Comparison of ENCODE assay signal across 1 cellular context in genomic region chr1:179365342-179366092, GRCh38.
A peak's percentile ranks its signal among the peaks of the same experiment; 100 is the strongest.
TF ChIP-seq lines count a peak whose summit lies in the region.

A gene with protein sequence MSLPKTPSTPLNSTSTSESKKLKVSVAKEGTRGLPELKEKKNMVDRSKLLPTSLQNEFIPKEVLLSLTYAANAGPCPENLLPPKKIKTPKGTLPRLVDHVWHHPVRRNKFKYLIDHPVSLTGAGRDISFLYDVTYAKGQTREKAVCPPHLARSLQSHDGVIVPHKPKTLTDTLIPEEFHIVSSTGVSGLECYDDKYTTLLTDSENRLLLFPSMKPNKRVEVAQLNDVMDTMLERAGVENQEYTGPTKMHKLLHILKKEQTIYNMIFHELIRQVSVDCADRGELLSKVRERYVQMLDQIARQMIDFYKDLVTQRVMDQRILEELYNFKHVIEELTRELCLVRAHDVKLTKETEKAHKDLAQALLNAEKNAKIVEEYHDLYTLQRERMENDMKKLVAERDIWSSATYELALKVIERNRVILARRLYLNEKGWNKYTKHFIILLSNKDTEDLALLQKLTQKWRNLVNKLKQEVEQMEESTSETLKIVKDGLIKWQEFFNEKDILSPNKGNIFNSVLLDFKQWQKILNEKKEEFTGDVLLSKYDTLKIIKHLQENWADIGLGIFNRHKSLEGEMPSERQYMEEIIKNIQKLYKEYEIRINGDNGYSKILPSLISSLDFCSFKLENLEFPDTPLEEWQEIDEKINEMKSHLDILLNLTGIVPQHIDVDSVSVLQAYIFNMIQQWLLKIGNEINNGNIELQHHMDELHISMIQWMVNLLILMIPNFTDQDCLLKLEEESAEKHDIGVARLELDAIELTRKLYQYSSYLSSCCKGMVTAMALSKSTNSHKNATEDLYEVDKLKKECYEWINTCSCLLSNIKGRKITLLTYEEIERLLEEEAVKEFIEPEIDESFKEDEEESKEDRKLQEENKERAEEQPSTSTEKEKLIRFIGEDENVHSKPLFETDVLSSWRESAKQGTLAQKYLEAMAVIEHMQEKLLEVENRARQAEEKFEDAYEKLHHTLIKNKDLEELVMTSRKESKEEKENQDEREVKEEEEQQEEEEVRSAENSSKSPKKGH (plus strand): TSS chr1:179365971. CDS start chr1:179366510, 539 bp downstream.

TF ChIP-seq in K562, 482 proteins besides CTCF, POLR2A, EP300 and RAD21 (continued from another document and continues in another):
- 0 out of 2 replicates have a peak, but pooled peaks have one; percentile 44 for TF ChIP-seq ZNF395 (CRISPR knock-in tag; IDR thresholded peaks at IDR 0.05)
- TF ChIP-seq ATF2 (CRISPR knock-in tag; IDR thresholded peaks at IDR 0.05), result no peak
- 0 out of 2 replicates have a peak, but pooled peaks have one; percentile 40 for TF ChIP-seq ZBTB26 (CRISPR knock-in tag; IDR thresholded peaks at IDR 0.05)
- no peak for TF ChIP-seq DEAF1 (CRISPR knock-in tag; IDR thresholded peaks at IDR 0.05)
- TF ChIP-seq SREBF1 (IDR thresholded peaks at IDR 0.05; ENCODE audit: borderline replicate concordance, low read depth, low read length), result no peak
- TF ChIP-seq CEBPG (CRISPR knock-in tag; IDR thresholded peaks at IDR 0.05), result 0 out of 2 replicates have a peak, but pooled peaks have one; percentile 20
- TF ChIP-seq CEBPG (tag; conservative IDR thresholded peaks at IDR 0.05 in 1 of 2, IDR thresholded peaks at IDR 0.05 in 1 of 2), result no peak
- peak; percentile 43; the same call in 1 of the 2 replicates for TF ChIP-seq ZNF263 (CRISPR knock-in tag; IDR thresholded peaks at IDR 0.05; ENCODE audit: borderline replicate concordance)
- TF ChIP-seq ZNF830 (CRISPR knock-in tag; IDR thresholded peaks at IDR 0.05), result no peak
- no peak for TF ChIP-seq ZNF583 (CRISPR knock-in tag; IDR thresholded peaks at IDR 0.05)
- TF ChIP-seq ZNF584 (CRISPR knock-in tag; IDR thresholded peaks at IDR 0.05; ENCODE audit: low read depth), result no peak; the same call in none of the 2 replicates
- TF ChIP-seq, protein P1, sequence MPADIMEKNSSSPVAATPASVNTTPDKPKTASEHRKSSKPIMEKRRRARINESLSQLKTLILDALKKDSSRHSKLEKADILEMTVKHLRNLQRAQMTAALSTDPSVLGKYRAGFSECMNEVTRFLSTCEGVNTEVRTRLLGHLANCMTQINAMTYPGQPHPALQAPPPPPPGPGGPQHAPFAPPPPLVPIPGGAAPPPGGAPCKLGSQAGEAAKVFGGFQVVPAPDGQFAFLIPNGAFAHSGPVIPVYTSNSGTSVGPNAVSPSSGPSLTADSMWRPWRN (IDR thresholded peaks at IDR 0.05; ENCODE audit: low read depth), result no peak
- no peak for TF ChIP-seq CCAR2 (IDR thresholded peaks at IDR 0.05; ENCODE audit: low read depth, low read length)
- TF ChIP-seq BCOR (IDR thresholded peaks at IDR 0.05), result peak; percentile 79
- TF ChIP-seq KHSRP (IDR thresholded peaks at IDR 0.05), result no peak
- TF ChIP-seq ZNF239 (CRISPR knock-in tag; IDR thresholded peaks at IDR 0.05), result no peak
- TF ChIP-seq ZNF232 (CRISPR knock-in tag; IDR thresholded peaks at IDR 0.05), result no peak
- TF ChIP-seq LCOR (CRISPR knock-in tag; IDR thresholded peaks at IDR 0.05), result peak; percentile 78
- TF ChIP-seq ZSCAN29 (IDR thresholded peaks at IDR 0.05), result no peak
- peak; percentile 94 for TF ChIP-seq ZBTB2 (IDR thresholded peaks at IDR 0.05)
- TF ChIP-seq ZFP1 (CRISPR knock-in tag; IDR thresholded peaks at IDR 0.05), result no peak
- peak; percentile 49 for TF ChIP-seq SMARCA4 (IDR thresholded peaks at IDR 0.05)
- TF ChIP-seq POLR2G (IDR thresholded peaks at IDR 0.05; ENCODE audit: low read depth, low read length), result peak; percentile 76
- TF ChIP-seq ZNF785 (CRISPR knock-in tag; IDR thresholded peaks at IDR 0.05), result no peak
- TF ChIP-seq MCM3 (IDR thresholded peaks at IDR 0.05), result no peak
- peak; percentile 57 to 73; a peak in 2 of 4 replicates for TF ChIP-seq MAZ (CRISPR knock-in tag; conservative IDR thresholded peaks at IDR 0.05 in 1 of 2, IDR thresholded peaks at IDR 0.05 in 1 of 2)
- peak; percentile 67 for TF ChIP-seq XRCC5 (IDR thresholded peaks at IDR 0.05; ENCODE audit: low read depth, low read length)
- TF ChIP-seq SIN3A (IDR thresholded peaks at IDR 0.05; ENCODE audit: borderline replicate concordance in 2 of 2, control insufficient read depth in 1 of 2, low read depth in 2 of 2, low read length in 2 of 2), result peak; percentile 99
- TF ChIP-seq, protein P2, sequence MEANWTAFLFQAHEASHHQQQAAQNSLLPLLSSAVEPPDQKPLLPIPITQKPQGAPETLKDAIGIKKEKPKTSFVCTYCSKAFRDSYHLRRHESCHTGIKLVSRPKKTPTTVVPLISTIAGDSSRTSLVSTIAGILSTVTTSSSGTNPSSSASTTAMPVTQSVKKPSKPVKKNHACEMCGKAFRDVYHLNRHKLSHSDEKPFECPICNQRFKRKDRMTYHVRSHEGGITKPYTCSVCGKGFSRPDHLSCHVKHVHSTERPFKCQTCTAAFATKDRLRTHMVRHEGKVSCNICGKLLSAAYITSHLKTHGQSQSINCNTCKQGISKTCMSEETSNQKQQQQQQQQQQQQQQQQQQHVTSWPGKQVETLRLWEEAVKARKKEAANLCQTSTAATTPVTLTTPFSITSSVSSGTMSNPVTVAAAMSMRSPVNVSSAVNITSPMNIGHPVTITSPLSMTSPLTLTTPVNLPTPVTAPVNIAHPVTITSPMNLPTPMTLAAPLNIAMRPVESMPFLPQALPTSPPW (CRISPR knock-in tag; IDR thresholded peaks at IDR 0.05), result peak; percentile 57; the same call in 1 of the 2 replicates
- peak; percentile 42; the same call in 1 of the 2 replicates for TF ChIP-seq ZBTB17 (CRISPR knock-in tag; IDR thresholded peaks at IDR 0.05)
- no peak for TF ChIP-seq ZNF699 (CRISPR knock-in tag; IDR thresholded peaks at IDR 0.05; ENCODE audit: insufficient replicate concordance)
- TF ChIP-seq ZNF184 (CRISPR knock-in tag; IDR thresholded peaks at IDR 0.05), result no peak
- no peak for TF ChIP-seq ZC3H11A (IDR thresholded peaks at IDR 0.05; ENCODE audit: low read depth, low read length)
- TF ChIP-seq, protein P3, sequence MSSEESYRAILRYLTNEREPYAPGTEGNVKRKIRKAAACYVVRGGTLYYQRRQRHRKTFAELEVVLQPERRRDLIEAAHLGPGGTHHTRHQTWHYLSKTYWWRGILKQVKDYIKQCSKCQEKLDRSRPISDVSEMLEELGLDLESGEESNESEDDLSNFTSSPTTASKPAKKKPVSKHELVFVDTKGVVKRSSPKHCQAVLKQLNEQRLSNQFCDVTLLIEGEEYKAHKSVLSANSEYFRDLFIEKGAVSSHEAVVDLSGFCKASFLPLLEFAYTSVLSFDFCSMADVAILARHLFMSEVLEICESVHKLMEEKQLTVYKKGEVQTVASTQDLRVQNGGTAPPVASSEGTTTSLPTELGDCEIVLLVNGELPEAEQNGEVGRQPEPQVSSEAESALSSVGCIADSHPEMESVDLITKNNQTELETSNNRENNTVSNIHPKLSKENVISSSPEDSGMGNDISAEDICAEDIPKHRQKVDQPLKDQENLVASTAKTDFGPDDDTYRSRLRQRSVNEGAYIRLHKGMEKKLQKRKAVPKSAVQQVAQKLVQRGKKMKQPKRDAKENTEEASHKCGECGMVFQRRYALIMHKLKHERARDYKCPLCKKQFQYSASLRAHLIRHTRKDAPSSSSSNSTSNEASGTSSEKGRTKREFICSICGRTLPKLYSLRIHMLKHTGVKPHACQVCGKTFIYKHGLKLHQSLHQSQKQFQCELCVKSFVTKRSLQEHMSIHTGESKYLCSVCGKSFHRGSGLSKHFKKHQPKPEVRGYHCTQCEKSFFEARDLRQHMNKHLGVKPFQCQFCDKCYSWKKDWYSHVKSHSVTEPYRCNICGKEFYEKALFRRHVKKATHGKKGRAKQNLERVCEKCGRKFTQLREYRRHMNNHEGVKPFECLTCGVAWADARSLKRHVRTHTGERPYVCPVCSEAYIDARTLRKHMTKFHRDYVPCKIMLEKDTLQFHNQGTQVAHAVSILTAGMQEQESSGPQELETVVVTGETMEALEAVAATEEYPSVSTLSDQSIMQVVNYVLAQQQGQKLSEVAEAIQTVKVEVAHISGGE (CRISPR knock-in tag; IDR thresholded peaks at IDR 0.05), result peak in 2 of 3 experiments; percentile 21 to 68; a peak in 1 of 6 replicates
- TF ChIP-seq E2F1 (CRISPR knock-in tag; IDR thresholded peaks at IDR 0.05), result no peak; the same call in 1 of the 2 replicates
- peak; percentile 75 for TF ChIP-seq RBFOX2 (IDR thresholded peaks at IDR 0.05; ENCODE audit: low read depth, low read length)
- TF ChIP-seq, protein P4, sequence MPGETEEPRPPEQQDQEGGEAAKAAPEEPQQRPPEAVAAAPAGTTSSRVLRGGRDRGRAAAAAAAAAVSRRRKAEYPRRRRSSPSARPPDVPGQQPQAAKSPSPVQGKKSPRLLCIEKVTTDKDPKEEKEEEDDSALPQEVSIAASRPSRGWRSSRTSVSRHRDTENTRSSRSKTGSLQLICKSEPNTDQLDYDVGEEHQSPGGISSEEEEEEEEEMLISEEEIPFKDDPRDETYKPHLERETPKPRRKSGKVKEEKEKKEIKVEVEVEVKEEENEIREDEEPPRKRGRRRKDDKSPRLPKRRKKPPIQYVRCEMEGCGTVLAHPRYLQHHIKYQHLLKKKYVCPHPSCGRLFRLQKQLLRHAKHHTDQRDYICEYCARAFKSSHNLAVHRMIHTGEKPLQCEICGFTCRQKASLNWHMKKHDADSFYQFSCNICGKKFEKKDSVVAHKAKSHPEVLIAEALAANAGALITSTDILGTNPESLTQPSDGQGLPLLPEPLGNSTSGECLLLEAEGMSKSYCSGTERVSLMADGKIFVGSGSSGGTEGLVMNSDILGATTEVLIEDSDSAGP (CRISPR knock-in tag; IDR thresholded peaks at IDR 0.05), result no peak
- TF ChIP-seq TAF9B (IDR thresholded peaks at IDR 0.05; ENCODE audit: partially characterized antibody), result no peak
- TF ChIP-seq HMGN3 (IDR thresholded peaks at IDR 0.05; ENCODE audit: borderline replicate concordance, extremely low read depth, insufficient read length, low read depth, low read length), result peak; percentile 64
- TF ChIP-seq HSF4 (CRISPR knock-in tag; IDR thresholded peaks at IDR 0.05; ENCODE audit: borderline replicate concordance), result no peak
- TF ChIP-seq SRSF9 (IDR thresholded peaks at IDR 0.05; ENCODE audit: borderline replicate concordance, low read depth, low read length), result no peak
